Comparison of ENCODE assay signal across 14 cellular contexts in genomic region chr5:151660616-151661015, GRCh38. TPM values are rescaled to one million over a fixed set of nuclear protein-coding genes. Genes with fewer than 3 reads are reported as not detected.
DNase-seq lines count a peak whose midpoint lies in the region; ATAC-seq and TF ChIP-seq lines count a peak whose summit lies in the region.
"Had no signal": no experiment of that assay in that cellular context is flagged by ENCODE, and none has a peak within 500 bp of the region (broad histone marks: within the 10 kb centered on the region; RNA-seq: fewer than 3 reads in every experiment).

No MANE protein-coding gene starts in this region.

- H3K9me3 ChIP-seq in left ventricle myocardium inferior (replicated peaks) (no peaks in the 10 kb centered on the region), lung (ENCODE audit: control insufficient read depth in 2 of 2, insufficient read depth in 1 of 2, low read length in 1 of 2) (no peaks in the 10 kb centered on the region), vagina (no peaks in the 10 kb centered on the region)
- H3K9me3 ChIP-seq: prostate gland had no signal

- DNase-seq in left ventricle myocardium inferior (no peak), Right ventricle myocardium inferior (ENCODE audit: missing footprints) (no peak), chondrocyte (ENCODE audit: low spot score) (no peak), lung (ENCODE audit: low spot score) (no peak), vagina (ENCODE audit: extremely low spot score in 2 of 2) (no peak)
- no peak for DNase-seq in effector CD8-positive, alpha-beta T cell (lab: John Stamatoyannopoulos, UW)
- no peak for DNase-seq in activated CD4-positive, alpha-beta T cell treated with anti-CD3 and anti-CD28 coated beads, Interleukin-2, amount 10 ng/mL, durations not matched to agents 24 days and 14 days
- DNase-seq: anterior cingulate cortex, DND-41, erythroblast, left ventricle myocardium superior had no signal

- no peak overlapping the region for H3K4me3 Mint-ChIP-seq in chondrocyte (ENCODE audit: unreplicated experiment)
- H3K4me3 Mint-ChIP-seq in activated CD4-positive, alpha-beta T cell treated with anti-CD3 and anti-CD28 coated beads, Interleukin-2, amount 10 ng/mL, durations not matched to agents 24 days and 14 days, result no peak overlapping the region

- no peaks in the 10 kb centered on the region for H3K27me3 Mint-ChIP-seq in chondrocyte (ENCODE audit: low read depth)
- H3K27me3 Mint-ChIP-seq in activated CD4-positive, alpha-beta T cell treated with anti-CD3 and anti-CD28 coated beads, Interleukin-2, amount 10 ng/mL, durations not matched to agents 24 days and 14 days, result peaks cover 9% of the 10 kb centered on the region

- intact Hi-C loops in left ventricle myocardium inferior (cut with micrococcal nuclease), result loop anchor here (5.0 kb wide), 1 partner anchor 82 kb away; no protein-coding TSS in a partner anchor
- intact Hi-C loops in Right ventricle myocardium inferior (cut with DNase I), result loop anchor here (5.0 kb wide), 1 partner anchor 37 kb away; no protein-coding TSS in a partner anchor
- intact Hi-C loops in vagina (cut with DNase I), result no loop called here
- intact Hi-C loops in activated CD4-positive, alpha-beta T cell treated with anti-CD3 and anti-CD28 coated beads, Interleukin-2, amount 10 ng/mL, durations not matched to agents 24 days and 14 days (cut with micrococcal nuclease), result no loop called here

- peak overlapping the region; percentile 93 for H3K27ac ChIP-seq in left ventricle myocardium inferior (replicated peaks)
- peak overlapping the region in 1 of 2 donors; percentile 49 for H3K27ac ChIP-seq in lung (ENCODE audit: low read depth in 1 of 2, low read length in 1 of 2)
- peak overlapping the region; percentile 85 for H3K27ac ChIP-seq in vagina
- H3K27ac ChIP-seq: VCaP had no signal

- TF ChIP-seq CTCF in left ventricle myocardium inferior (IDR thresholded peaks at IDR 0.05; ENCODE audit: borderline replicate concordance) (no peak), chondrocyte (IDR thresholded peaks at IDR 0.05) (peak; percentile 22), lung (IDR thresholded peaks at IDR 0.05; ENCODE audit: control extremely low read depth, extremely low read depth) (no peak), vagina (IDR thresholded peaks at IDR 0.05) (no peak)

- H3K9me3 Mint-ChIP-seq in chondrocyte (ENCODE audit: low read depth), result no peaks in the 10 kb centered on the region
- H3K9me3 Mint-ChIP-seq in activated CD4-positive, alpha-beta T cell treated with anti-CD3 and anti-CD28 coated beads, Interleukin-2, amount 10 ng/mL, durations not matched to agents 24 days and 14 days, result no peaks in the 10 kb centered on the region

- peak overlapping the region; percentile 93 for H3K27ac Mint-ChIP-seq in chondrocyte (ENCODE audit: unreplicated experiment)
- no peak overlapping the region for H3K27ac Mint-ChIP-seq in activated CD4-positive, alpha-beta T cell treated with anti-CD3 and anti-CD28 coated beads, Interleukin-2, amount 10 ng/mL, durations not matched to agents 24 days and 14 days

- H3K36me3 ChIP-seq in left ventricle myocardium inferior (peaks cover 33% of the 10 kb centered on the region), lung (ENCODE audit: control insufficient read depth in 2 of 2, insufficient read depth in 2 of 2, low read length in 2 of 2) (peaks cover 4 to 14% of the 10 kb centered on the region in 2 donors), vagina (peaks cover 0 to 35% of the 10 kb centered on the region in 2 donors)

- TF ChIP-seq POLR2A in vagina (IDR thresholded peaks at IDR 0.05), result no peak

- peaks cover 65% of the 10 kb centered on the region for H3K4me1 Mint-ChIP-seq in chondrocyte (ENCODE audit: low read depth)
- peaks cover 11% of the 10 kb centered on the region for H3K4me1 Mint-ChIP-seq in activated CD4-positive, alpha-beta T cell treated with anti-CD3 and anti-CD28 coated beads, Interleukin-2, amount 10 ng/mL, durations not matched to agents 24 days and 14 days

- WGBS in lung, 2 donors, result 55 to 69% methylated on average over 5 of the region's 5 CpGs

- H3K36me3 Mint-ChIP-seq in chondrocyte (ENCODE audit: low read depth), result peaks cover 36% of the 10 kb centered on the region
- H3K36me3 Mint-ChIP-seq in activated CD4-positive, alpha-beta T cell treated with anti-CD3 and anti-CD28 coated beads, Interleukin-2, amount 10 ng/mL, durations not matched to agents 24 days and 14 days (ENCODE audit: low read depth), result no peaks in the 10 kb centered on the region

- H3K4me1 ChIP-seq in left ventricle myocardium inferior, result peaks cover 63% of the 10 kb centered on the region
- H3K4me1 ChIP-seq in lung (ENCODE audit: control insufficient read depth in 2 of 2, insufficient read depth in 2 of 2, low read length in 2 of 2), result peaks cover 11% of the 10 kb centered on the region in 2 donors
- H3K4me1 ChIP-seq in vagina, result peaks cover 41% of the 10 kb centered on the region

- ATAC-seq in Right ventricle myocardium inferior (no peak), lung (ENCODE audit: insufficient read depth, low FRiP score) (peak; percentile 16), GM21423 (IDR thresholded peaks at IDR 0.05; ENCODE audit: unreplicated experiment) (no peak)
- ATAC-seq: left ventricle myocardium superior had no signal

- H3K4me3 ChIP-seq in left ventricle myocardium inferior (no peak overlapping the region), lung (no peak overlapping the region), vagina (no peak overlapping the region)
- H3K4me3 ChIP-seq: prostate gland had no signal

- H3K27me3 ChIP-seq in left ventricle myocardium inferior (ENCODE audit: low read depth) (no peaks in the 10 kb centered on the region), lung (ENCODE audit: control insufficient read depth, insufficient read depth) (no peaks in the 10 kb centered on the region), vagina (no peaks in the 10 kb centered on the region)

RNA-seq across cellular contexts. Expression of gene SPARC, which starts 26.1 kb away (rescaled TPM):
- total RNA-seq in left ventricle myocardium inferior (477 TPM), Right ventricle myocardium inferior (517 TPM), chondrocyte (19,093 to 24,474 TPM (median 24,306 TPM) in 3 replicates), lung (1,000 to 10,000 TPM in 1 of 2 donors, 100 to 1,000 TPM in 1; 985 to 1,186 TPM), vagina (273 TPM)
- polyA plus RNA-seq in lung, result 100 to 1,000 TPM; 145 to 850 TPM
- not detected in 2 replicates for total RNA-seq in activated CD4-positive, alpha-beta T cell treated with anti-CD3 and anti-CD28 coated beads, Interleukin-2, amount 10 ng/mL, durations not matched to agents 24 days and 14 days

Comparison
In these comparisons a context has a peak if more than half of its experiments do, and no peak if none do; other contexts are left out.
1. RNA of gene SPARC, which starts 26.1 kb away (total RNA-seq): 19,093 to 24,474 TPM in chondrocyte, 985 to 1,186 TPM in lung, 517 TPM in Right ventricle myocardium inferior (single experiment), 477 TPM in left ventricle myocardium inferior (single experiment) and 273 TPM in vagina (single experiment); not detected in activated CD4-positive, alpha-beta T cell treated with anti-CD3 and anti-CD28 coated beads, Interleukin-2, amount 10 ng/mL, durations not matched to agents 24 days and 14 days; every median in the first group is over 100 times any median in the second.
2. intact Hi-C loops: an anchor here in left ventricle myocardium inferior (5.0 kb wide) and Right ventricle myocardium inferior (5.0 kb wide); none called in vagina and activated CD4-positive, alpha-beta T cell treated with anti-CD3 and anti-CD28 coated beads, Interleukin-2, amount 10 ng/mL, durations not matched to agents 24 days and 14 days.